ENCODE assay signal across 8 cellular contexts in genomic region chr3:56800373-56801150, GRCh38. TPM values are rescaled to one million over a fixed set of nuclear protein-coding genes. Genes with fewer than 3 reads are reported as not detected.
A peak's percentile ranks its signal among the peaks of the same experiment; 100 is the strongest.
DNase-seq lines count a peak whose midpoint lies in the region; ATAC-seq, FAIRE-seq and TF ChIP-seq lines count a peak whose summit lies in the region.

No MANE protein-coding gene starts in this region.

- H3K9me3 ChIP-seq in keratinocyte (ENCODE audit: control insufficient read depth, low read depth, low read length) = no peaks in the 10 kb centered on the region

- no peak overlapping the region for H2AFZ ChIP-seq in keratinocyte (ENCODE audit: control insufficient read depth, low read length)

- ATAC-seq in GM21381 (IDR thresholded peaks at IDR 0.05; ENCODE audit: unreplicated experiment) = peak; percentile 36
- no peak for ATAC-seq in GM18861 (IDR thresholded peaks at IDR 0.05; ENCODE audit: unreplicated experiment)

- FAIRE-seq in keratinocyte (lab: Jason Lieb, UNC) = peak; percentile 66

- peaks cover 2% of the 10 kb centered on the region for H4K20me1 ChIP-seq in keratinocyte (ENCODE audit: control insufficient read depth, extremely low read depth, insufficient read depth, low read length)

- dilution Hi-C loops in keratinocyte (cut with MboI; ENCODE audit: extremely low pct_ligation_motif_present, low sequenced_read_pairs) = no loop called here

- peak overlapping the region; percentile 85 to 96 (median 94) for H3K4me3 ChIP-seq in keratinocyte (ENCODE audit: control insufficient read depth in 2 of 3, extremely low read depth in 1 of 3, insufficient read depth in 2 of 3, low read depth in 1 of 3, low read length in 3 of 3)

- peak overlapping the region; percentile 71 for H3K27ac ChIP-seq in keratinocyte (ENCODE audit: control insufficient read depth, insufficient read depth, low read length)

- peak; percentile 31 for DNase-seq in SHP77 treated with DMSO at 0.1 percent for 48 hours (lab: John Stamatoyannopoulos, UW)
- DNase-seq in activated naive CD8-positive, alpha-beta T cell treated with anti-CD3 and anti-CD28 coated beads, Interleukin-2, amount 50 U/mL, for 16 hours (ENCODE audit: low read depth, low spot score) = peak; percentile 57
- DNase-seq in keratinocyte (ENCODE audit: low read depth, low spot score) = no peak
- DNase-seq in stimulated activated CD4-positive, alpha-beta T cell treated with anti-CD3 and anti-CD28 coated beads, Interleukin-2, amount 100 ng/mL, for 24 hours = peak; percentile 73 to 76
- DNase-seq in NCI-H1930 (lab: John Stamatoyannopoulos, UW) = no peak
- DNase-seq in iPS-NIHi11 (ENCODE audit: low spot score) = no peak

- TF ChIP-seq CTCF in keratinocyte (optimal IDR thresholded peaks at IDR 0.05 in 1 of 3, IDR thresholded peaks at IDR 0.05 in 1 of 3, conservative IDR thresholded peaks at IDR 0.05 in 1 of 3; ENCODE audit: extremely low read depth in 1 of 3, insufficient read depth in 2 of 3, low read length in 3 of 3) = no peak

- H3K9me1 ChIP-seq in keratinocyte (ENCODE audit: control insufficient read depth, extremely low read depth, insufficient read depth, low read length) = no peaks in the 10 kb centered on the region

- peak overlapping the region; percentile 87 for H3K9ac ChIP-seq in keratinocyte (ENCODE audit: control insufficient read depth, extremely low read depth, insufficient read depth, low read length)

- peaks cover 31% of the 10 kb centered on the region for H3K4me1 ChIP-seq in keratinocyte (ENCODE audit: control insufficient read depth, extremely low read depth, insufficient read depth, low read length)

- H3K27me3 ChIP-seq in keratinocyte (ENCODE audit: control insufficient read depth, extremely low read depth, insufficient read depth, low read length) = no peaks in the 10 kb centered on the region

- peak overlapping the region; percentile 85 for H3K4me2 ChIP-seq in keratinocyte (ENCODE audit: control insufficient read depth, extremely low read depth, insufficient read depth, low read depth, low read length)

- H3K36me3 ChIP-seq in keratinocyte (ENCODE audit: control insufficient read depth in 2 of 2, extremely low read depth in 1 of 2, insufficient read depth in 2 of 2, low read length in 2 of 2) = no peaks in the 10 kb centered on the region

- H3K79me2 ChIP-seq in keratinocyte (ENCODE audit: control insufficient read depth, insufficient read depth, low read length) = peaks cover 60% of the 10 kb centered on the region

RNA-seq across cellular contexts. Expression of gene ARHGEF3, which starts 1.2 kb away (rescaled TPM):
- 18.6 to 29.9 TPM (median 26.2 TPM) in 3 replicates for polyA plus RNA-seq in keratinocyte
- polyA plus RNA-seq in keratinocyte (2011; ENCODE audit: low read depth) = 11.1 TPM
- polyA plus RNA-seq in keratinocyte (2011; cell fraction: cytosol; rRNA removed) = 20.9 and 29.6 TPM in 2 replicates
- 40.7 and 41.9 TPM in 2 replicates for polyA plus RNA-seq in keratinocyte (2011; cell fraction: nucleus; rRNA removed)
- 11.2 and 24.6 TPM in 2 replicates for polyA plus RNA-seq in keratinocyte (2012; ENCODE audit: low replicate concordance)
- polyA minus RNA-seq in keratinocyte = 20.9 to 29.1 TPM (median 25.6 TPM) in 3 replicates
- 17.5 TPM for polyA minus RNA-seq in keratinocyte (2011; cell fraction: cytosol; rRNA and poly(A)+ RNA removed)
- 19.2 and 35.8 TPM in 2 replicates for polyA minus RNA-seq in keratinocyte (2011; cell fraction: nucleus; rRNA and poly(A)+ RNA removed)

Comparison
In these comparisons a context has a peak if more than half of its experiments do, and no peak if none do; other contexts are left out.
1. DNase-seq: peak in SHP77 treated with DMSO at 0.1 percent for 48 hours (single experiment), activated naive CD8-positive, alpha-beta T cell treated with anti-CD3 and anti-CD28 coated beads, Interleukin-2, amount 50 U/mL, for 16 hours (single experiment) and stimulated activated CD4-positive, alpha-beta T cell treated with anti-CD3 and anti-CD28 coated beads, Interleukin-2, amount 100 ng/mL, for 24 hours (2 of 2); none in keratinocyte (single experiment), NCI-H1930 (0 of 2) and iPS-NIHi11 (single experiment).